34 cellular contexts compared by ENCODE assay signal in genomic region chr19:53109527-53109926, GRCh38.
"Had no signal": no experiment of that assay in that cellular context is flagged by ENCODE, and none has a peak within 500 bp of the region (broad histone marks: within the 10 kb centered on the region; RNA-seq: fewer than 3 reads in every experiment).

No MANE protein-coding gene starts in this region.

- H3K27me3 Mint-ChIP-seq: activated naive CD4-positive, alpha-beta T cell treated with anti-CD3 and anti-CD28 coated beads, Interleukin-2, amount 10 ng/mL, durations not matched to agents 7 days and 5 days; activated naive CD4-positive, alpha-beta T cell treated with anti-CD3 and anti-CD28 coated beads, Interleukin-2, amount 50 U/mL, for 24 hours; activated naive CD8-positive, alpha-beta T cell treated with anti-CD3 and anti-CD28 coated beads for 36 hours; activated naive CD8-positive, alpha-beta T cell treated with anti-CD3 and anti-CD28 coated beads, Interleukin-2, amount 10 ng/mL, durations not matched to agents 7 days and 5 days; activated naive CD8-positive, alpha-beta T cell treated with anti-CD3 and anti-CD28 coated beads, Interleukin-2, amount 50 U/mL, for 24 hours; activated T-helper 17 cell treated with anti-CD3 and anti-CD28 coated beads, Interleukin-2, amount 50 U/mL, for 72 hours; brain had no signal

- H3K36me3 Mint-ChIP-seq: activated naive CD4-positive, alpha-beta T cell treated with anti-CD3 and anti-CD28 coated beads, Interleukin-2, amount 10 ng/mL, durations not matched to agents 7 days and 5 days had no signal

- ATAC-seq: activated naive CD4-positive, alpha-beta T cell treated with anti-CD3 and anti-CD28 coated beads, Interleukin-2, amount 50 U/mL, for 72 hours; activated naive CD8-positive, alpha-beta T cell treated with anti-CD3 and anti-CD28 coated beads, Interleukin-2, amount 50 U/mL, for 24 hours; activated T-cell treated with anti-CD3 and anti-CD28 coated beads, Interleukin-2, amount 50 U/mL, for 4 hours; activated T-cell treated with anti-CD3 and anti-CD28 coated beads, Interleukin-2, amount 50 U/mL, for 72 hours; activated T-helper 17 cell treated with anti-CD3 and anti-CD28 coated beads, Interleukin-2, amount 50 U/mL, for 72 hours; body of pancreas had no signal

- DNase-seq: activated effector memory CD4-positive, alpha-beta T cell treated with anti-CD3 and anti-CD28 coated beads, Interleukin-2, amount 50 U/mL, for 16 hours; activated effector memory CD4-positive, alpha-beta T cell treated with Interleukin-2 at 50 U/mL for 16 hours; activated gamma-delta T cell; activated gamma-delta T cell treated with Interleukin-2 at 50 U/mL for 16 hours; activated naive CD4-positive, alpha-beta T cell; activated naive CD4-positive, alpha-beta T cell treated with anti-CD3 and anti-CD28 coated beads for 36 hours; activated naive CD4-positive, alpha-beta T cell treated with anti-CD3 and anti-CD28 coated beads, Interleukin-2, amount 10 ng/mL, durations not matched to agents 7 days and 5 days; activated naive CD4-positive, alpha-beta T cell treated with anti-CD3 and anti-CD28 coated beads, Interleukin-2, amount 50 U/mL, for 16 hours; activated naive CD4-positive, alpha-beta T cell treated with Interleukin-2 at 50 U/mL for 16 hours; activated naive CD8-positive, alpha-beta T cell treated with anti-CD3 and anti-CD28 coated beads for 36 hours; activated naive CD8-positive, alpha-beta T cell treated with anti-CD3 and anti-CD28 coated beads, Interleukin-2, amount 10 ng/mL, durations not matched to agents 7 days and 5 days; activated naive CD8-positive, alpha-beta T cell treated with anti-CD3 and anti-CD28 coated beads, Interleukin-2, amount 50 U/mL, for 24 hours; activated T-cell treated with anti-CD3 and anti-CD28 coated beads, Interleukin-2, amount 50 U/mL, for 1 hour; activated T-cell treated with anti-CD3 and anti-CD28 coated beads, Interleukin-2, amount 50 U/mL, for 24 hours; activated T-cell treated with anti-CD3 and anti-CD28 coated beads, Interleukin-2, amount 50 U/mL, for 4 hours; activated T-cell treated with anti-CD3 and anti-CD28 coated beads, Interleukin-2, amount 50 U/mL, for 48 hours; activated T-cell treated with anti-CD3 and anti-CD28 coated beads, Interleukin-2, amount 50 U/mL, for 72 hours; amniotic stem cell; amygdala; anterior cingulate cortex; aorta; body of pancreas; brain microvascular endothelial cell; caudate nucleus; central memory CD4-positive, alpha-beta T cell; cerebellar nuclear complex had no signal

- H3K4me3 Mint-ChIP-seq: activated naive CD4-positive, alpha-beta T cell treated with anti-CD3 and anti-CD28 coated beads for 36 hours; activated naive CD4-positive, alpha-beta T cell treated with anti-CD3 and anti-CD28 coated beads, Interleukin-2, amount 10 ng/mL, durations not matched to agents 7 days and 5 days; activated naive CD4-positive, alpha-beta T cell treated with anti-CD3 and anti-CD28 coated beads, Interleukin-2, amount 50 U/mL, for 24 hours; activated naive CD8-positive, alpha-beta T cell; activated naive CD8-positive, alpha-beta T cell treated with anti-CD3 and anti-CD28 coated beads for 36 hours; activated naive CD8-positive, alpha-beta T cell treated with anti-CD3 and anti-CD28 coated beads, Interleukin-2, amount 10 ng/mL, durations not matched to agents 7 days and 5 days; activated naive CD8-positive, alpha-beta T cell treated with anti-CD3 and anti-CD28 coated beads, Interleukin-2, amount 50 U/mL, for 24 hours; activated T-cell treated with anti-CD3 and anti-CD28 coated beads, Interleukin-2, amount 50 U/mL, for 24 hours; activated T-cell treated with anti-CD3 and anti-CD28 coated beads, Interleukin-2, amount 50 U/mL, for 4 hours; activated T-cell treated with anti-CD3 and anti-CD28 coated beads, Interleukin-2, amount 50 U/mL, for 72 hours; activated T-helper 1 cell treated with anti-CD3 and anti-CD28 coated beads, Interleukin-12 subunit alpha, Interleukin-12 subunit beta, Interleukin-2, Interleukin-4 antibody, amounts not matched to agents 30 ng/mL and 10 ng/mL and 1 ng/mL, durations not matched to agents 14 hours and 24 hours and 36 hours; activated T-helper 17 cell treated with anti-CD3 and anti-CD28 coated beads, Interleukin-2, amount 50 U/mL, for 72 hours; central memory CD8-positive, alpha-beta T cell had no signal

- H3K4me1 Mint-ChIP-seq: activated naive CD4-positive, alpha-beta T cell treated with anti-CD3 and anti-CD28 coated beads, Interleukin-2, amount 10 ng/mL, durations not matched to agents 7 days and 5 days; activated naive CD4-positive, alpha-beta T cell treated with anti-CD3 and anti-CD28 coated beads, Interleukin-2, amount 50 U/mL, for 24 hours; activated naive CD8-positive, alpha-beta T cell treated with anti-CD3 and anti-CD28 coated beads for 36 hours; activated naive CD8-positive, alpha-beta T cell treated with anti-CD3 and anti-CD28 coated beads, Interleukin-2, amount 50 U/mL, for 24 hours; activated T-helper 17 cell treated with anti-CD3 and anti-CD28 coated beads, Interleukin-2, amount 50 U/mL, for 72 hours; brain; central memory CD8-positive, alpha-beta T cell had no signal

- H3K9me3 Mint-ChIP-seq: brain had no signal

- H3K27ac Mint-ChIP-seq: activated naive CD4-positive, alpha-beta T cell treated with anti-CD3 and anti-CD28 coated beads for 36 hours; activated naive CD4-positive, alpha-beta T cell treated with anti-CD3 and anti-CD28 coated beads, Interleukin-2, amount 10 ng/mL, durations not matched to agents 7 days and 5 days; activated naive CD4-positive, alpha-beta T cell treated with anti-CD3 and anti-CD28 coated beads, Interleukin-2, amount 50 U/mL, for 24 hours; activated naive CD4-positive, alpha-beta T cell treated with anti-CD3 and anti-CD28 coated beads, Interleukin-2, amount 50 U/mL, for 72 hours; activated naive CD8-positive, alpha-beta T cell; activated naive CD8-positive, alpha-beta T cell treated with anti-CD3 and anti-CD28 coated beads for 36 hours; activated naive CD8-positive, alpha-beta T cell treated with anti-CD3 and anti-CD28 coated beads, Interleukin-2, amount 10 ng/mL, durations not matched to agents 7 days and 5 days; activated naive CD8-positive, alpha-beta T cell treated with anti-CD3 and anti-CD28 coated beads, Interleukin-2, amount 50 U/mL, for 24 hours; activated T-cell treated with anti-CD3 and anti-CD28 coated beads, Interleukin-2, amount 50 U/mL, for 24 hours; activated T-cell treated with anti-CD3 and anti-CD28 coated beads, Interleukin-2, amount 50 U/mL, for 72 hours; activated T-helper 1 cell treated with anti-CD3 and anti-CD28 coated beads, Interleukin-12 subunit alpha, Interleukin-12 subunit beta, Interleukin-2, Interleukin-4 antibody, amounts not matched to agents 30 ng/mL and 10 ng/mL and 1 ng/mL, durations not matched to agents 14 hours and 24 hours and 36 hours; activated T-helper 17 cell treated with anti-CD3 and anti-CD28 coated beads, Interleukin-2, amount 50 U/mL, for 72 hours; activated T-helper 2 cell treated with anti-CD3 and anti-CD28 coated beads, Interferon-gamma antibody, Interleukin-2, Interleukin-4, amounts not matched to agents 10 μg/mL and 5 μg/mL and 100 μg/mL, durations not matched to agents 14 hours and 24 hours and 36 hours had no signal
